1 cellular context compared by ENCODE assay signal in genomic region chr16:27327586-27327915, GRCh38.
TF ChIP-seq lines count a peak whose summit lies in the region.

No MANE protein-coding gene starts in this region.

TF ChIP-seq in GM23338, 12 proteins besides CTCF, POLR2A, EP300 and RAD21 (continued from another document):
- TF ChIP-seq REST (IDR thresholded peaks at IDR 0.05; ENCODE audit: unreplicated experiment) (no peak), ETS1 (IDR thresholded peaks at IDR 0.05) (no peak), JUNB (IDR thresholded peaks at IDR 0.05; ENCODE audit: unreplicated experiment) (no peak), ZNF114 (CRISPR knock-in tag; IDR thresholded peaks at IDR 0.05) (no peak), NANOG (IDR thresholded peaks at IDR 0.05; ENCODE audit: borderline replicate concordance) (no peak), ZNF331 (CRISPR knock-in tag; IDR thresholded peaks at IDR 0.05; ENCODE audit: low read depth) (no peak)
- TF ChIP-seq, protein P1, sequence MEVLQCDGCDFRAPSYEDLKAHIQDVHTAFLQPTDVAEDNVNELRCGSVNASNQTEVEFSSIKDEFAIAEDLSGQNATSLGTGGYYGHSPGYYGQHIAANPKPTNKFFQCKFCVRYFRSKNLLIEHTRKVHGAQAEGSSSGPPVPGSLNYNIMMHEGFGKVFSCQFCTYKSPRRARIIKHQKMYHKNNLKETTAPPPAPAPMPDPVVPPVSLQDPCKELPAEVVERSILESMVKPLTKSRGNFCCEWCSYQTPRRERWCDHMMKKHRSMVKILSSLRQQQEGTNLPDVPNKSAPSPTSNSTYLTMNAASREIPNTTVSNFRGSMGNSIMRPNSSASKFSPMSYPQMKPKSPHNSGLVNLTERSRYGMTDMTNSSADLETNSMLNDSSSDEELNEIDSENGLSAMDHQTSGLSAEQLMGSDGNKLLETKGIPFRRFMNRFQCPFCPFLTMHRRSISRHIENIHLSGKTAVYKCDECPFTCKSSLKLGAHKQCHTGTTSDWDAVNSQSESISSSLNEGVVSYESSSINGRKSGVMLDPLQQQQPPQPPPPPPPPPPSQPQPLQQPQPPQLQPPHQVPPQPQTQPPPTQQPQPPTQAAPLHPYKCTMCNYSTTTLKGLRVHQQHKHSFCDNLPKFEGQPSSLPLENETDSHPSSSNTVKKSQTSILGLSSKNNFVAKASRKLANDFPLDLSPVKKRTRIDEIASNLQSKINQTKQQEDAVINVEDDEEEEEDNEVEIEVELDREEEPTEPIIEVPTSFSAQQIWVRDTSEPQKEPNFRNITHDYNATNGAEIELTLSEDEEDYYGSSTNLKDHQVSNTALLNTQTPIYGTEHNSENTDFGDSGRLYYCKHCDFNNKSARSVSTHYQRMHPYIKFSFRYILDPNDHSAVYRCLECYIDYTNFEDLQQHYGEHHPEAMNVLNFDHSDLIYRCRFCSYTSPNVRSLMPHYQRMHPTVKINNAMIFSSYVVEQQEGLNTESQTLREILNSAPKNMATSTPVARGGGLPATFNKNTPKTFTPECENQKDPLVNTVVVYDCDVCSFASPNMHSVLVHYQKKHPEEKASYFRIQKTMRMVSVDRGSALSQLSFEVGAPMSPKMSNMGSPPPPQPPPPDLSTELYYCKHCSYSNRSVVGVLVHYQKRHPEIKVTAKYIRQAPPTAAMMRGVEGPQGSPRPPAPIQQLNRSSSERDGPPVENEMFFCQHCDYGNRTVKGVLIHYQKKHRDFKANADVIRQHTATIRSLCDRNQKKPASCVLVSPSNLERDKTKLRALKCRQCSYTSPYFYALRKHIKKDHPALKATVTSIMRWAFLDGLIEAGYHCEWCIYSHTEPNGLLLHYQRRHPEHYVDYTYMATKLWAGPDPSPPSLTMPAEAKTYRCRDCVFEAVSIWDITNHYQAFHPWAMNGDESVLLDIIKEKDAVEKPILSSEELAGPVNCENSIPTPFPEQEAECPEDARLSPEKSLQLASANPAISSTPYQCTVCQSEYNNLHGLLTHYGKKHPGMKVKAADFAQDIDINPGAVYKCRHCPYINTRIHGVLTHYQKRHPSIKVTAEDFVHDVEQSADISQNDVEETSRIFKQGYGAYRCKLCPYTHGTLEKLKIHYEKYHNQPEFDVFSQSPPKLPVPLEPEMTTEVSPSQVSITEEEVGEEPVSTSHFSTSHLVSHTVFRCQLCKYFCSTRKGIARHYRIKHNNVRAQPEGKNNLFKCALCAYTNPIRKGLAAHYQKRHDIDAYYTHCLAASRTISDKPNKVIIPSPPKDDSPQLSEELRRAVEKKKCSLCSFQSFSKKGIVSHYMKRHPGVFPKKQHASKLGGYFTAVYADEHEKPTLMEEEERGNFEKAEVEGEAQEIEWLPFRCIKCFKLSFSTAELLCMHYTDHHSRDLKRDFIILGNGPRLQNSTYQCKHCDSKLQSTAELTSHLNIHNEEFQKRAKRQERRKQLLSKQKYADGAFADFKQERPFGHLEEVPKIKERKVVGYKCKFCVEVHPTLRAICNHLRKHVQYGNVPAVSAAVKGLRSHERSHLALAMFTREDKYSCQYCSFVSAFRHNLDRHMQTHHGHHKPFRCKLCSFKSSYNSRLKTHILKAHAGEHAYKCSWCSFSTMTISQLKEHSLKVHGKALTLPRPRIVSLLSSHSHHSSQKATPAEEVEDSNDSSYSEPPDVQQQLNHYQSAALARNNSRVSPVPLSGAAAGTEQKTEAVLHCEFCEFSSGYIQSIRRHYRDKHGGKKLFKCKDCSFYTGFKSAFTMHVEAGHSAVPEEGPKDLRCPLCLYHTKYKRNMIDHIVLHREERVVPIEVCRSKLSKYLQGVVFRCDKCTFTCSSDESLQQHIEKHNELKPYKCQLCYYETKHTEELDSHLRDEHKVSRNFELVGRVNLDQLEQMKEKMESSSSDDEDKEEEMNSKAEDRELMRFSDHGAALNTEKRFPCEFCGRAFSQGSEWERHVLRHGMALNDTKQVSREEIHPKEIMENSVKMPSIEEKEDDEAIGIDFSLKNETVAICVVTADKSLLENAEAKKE (CRISPR knock-in tag; IDR thresholded peaks at IDR 0.05): no peak
TF ChIP-seq in GM23338: peak in this region for 0.
